In the genomic region with DNA sequence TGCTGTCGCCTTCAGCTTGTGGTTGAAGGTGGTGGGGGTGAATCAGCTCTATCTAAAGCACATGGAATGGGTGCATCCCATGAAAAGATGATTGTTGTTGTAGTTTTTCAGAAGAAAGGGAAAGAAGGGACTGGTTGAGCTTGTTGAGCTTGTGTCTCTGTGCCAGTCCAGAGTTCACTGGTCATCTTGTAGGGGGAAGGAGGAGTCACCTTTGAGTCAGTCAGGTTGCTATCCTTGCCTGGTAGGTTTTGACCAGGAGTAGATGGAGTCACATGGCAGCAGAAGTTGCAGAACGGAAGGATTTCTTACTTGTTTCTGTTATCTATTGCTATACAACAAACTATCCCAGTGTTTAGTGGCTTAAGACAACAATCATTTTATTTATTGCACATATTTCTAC, we compare ENCODE assay signal across 23 cellular contexts.
A peak's percentile ranks its signal among the peaks of the same experiment; 100 is the strongest.
DNase-seq lines count a peak whose midpoint lies in the region; ATAC-seq and TF ChIP-seq lines count a peak whose summit lies in the region.
"Had no signal": no experiment of that assay in that cellular context is flagged by ENCODE, and none has a peak within 500 bp of the region (broad histone marks: within the 10 kb centered on the region; RNA-seq: fewer than 3 reads in every experiment).

No MANE protein-coding gene starts in this region.

- H3K36me3 ChIP-seq in tibial artery, result no peaks in the 10 kb centered on the region
- H3K36me3 ChIP-seq: SJCRH30 had no signal

- no peak for ATAC-seq in central memory CD8-positive, alpha-beta T cell (replicated peaks; ENCODE audit: extremely low read depth, poor library complexity, severe bottlenecking)
- ATAC-seq in naive B cell (ENCODE audit: low read depth in 2 of 2), result no peak
- ATAC-seq: CD8-positive, alpha-beta T cell had no signal

- H3K36me3 Mint-ChIP-seq in central memory CD8-positive, alpha-beta T cell (ENCODE audit: insufficient read depth), result peaks cover 8% of the 10 kb centered on the region
- H3K36me3 Mint-ChIP-seq in naive B cell, result peaks cover 11 to 18% of the 10 kb centered on the region in 2 donors
- H3K36me3 Mint-ChIP-seq: CD8-positive, alpha-beta T cell had no signal

- peaks cover 41% of the 10 kb centered on the region for H3K4me1 Mint-ChIP-seq in central memory CD8-positive, alpha-beta T cell
- H3K4me1 Mint-ChIP-seq in naive B cell, result peaks cover 68 to 86% (median 84%) of the 10 kb centered on the region in 3 donors

- no peak overlapping the region for H3K4me3 Mint-ChIP-seq in central memory CD8-positive, alpha-beta T cell
- H3K4me3 Mint-ChIP-seq in naive B cell, result peak overlapping the region in 1 of 8 donors; percentile 57
- H3K4me3 Mint-ChIP-seq: CD8-positive, alpha-beta T cell; H9; HFFc6 had no signal

- H3K27ac ChIP-seq in tibial artery, result no peak overlapping the region
- H3K27ac ChIP-seq: 22Rv1, GM23248, SJCRH30 had no signal

- no peaks in the 10 kb centered on the region for H3K9me3 ChIP-seq in tibial artery
- H3K9me3 ChIP-seq: SJCRH30 had no signal

- H3K4me3 ChIP-seq in tibial artery, result no peak overlapping the region
- H3K4me3 ChIP-seq: GM23248, SJCRH30 had no signal

- peak overlapping the region; percentile 86 for H3K27ac Mint-ChIP-seq in central memory CD8-positive, alpha-beta T cell (ENCODE audit: low read depth)
- peak overlapping the region in 4 of 6 donors; percentile 30 to 93 (median 69) for H3K27ac Mint-ChIP-seq in naive B cell
- H3K27ac Mint-ChIP-seq: CD8-positive, alpha-beta T cell; H9; HFFc6 had no signal

- no peaks in the 10 kb centered on the region for H3K4me1 ChIP-seq in tibial artery
- H3K4me1 ChIP-seq: SJCRH30 had no signal

- no peaks in the 10 kb centered on the region for H3K9me3 Mint-ChIP-seq in central memory CD8-positive, alpha-beta T cell
- H3K9me3 Mint-ChIP-seq in naive B cell, result no peaks in the 10 kb centered on the region
- H3K9me3 Mint-ChIP-seq: CD8-positive, alpha-beta T cell; H9; HFFc6 had no signal

- H3K27me3 ChIP-seq in tibial artery, result peaks cover 0 to 3% of the 10 kb centered on the region in 2 donors
- H3K27me3 ChIP-seq: SJCRH30 had no signal

- no peak for TF ChIP-seq CTCF in tibial artery (IDR thresholded peaks at IDR 0.05)
- no peak for TF ChIP-seq CTCF in GM10266 (IDR thresholded peaks at IDR 0.05; ENCODE audit: control insufficient read depth, insufficient read depth, low read depth, missing control alignments)

- DNase-seq in SIG-M5 treated with dmso at 0.1 percent for 504 hours (lab: John Stamatoyannopoulos, UW; ENCODE audit: unreplicated experiment) (peak; percentile 6), SIG-M5 (lab: John Stamatoyannopoulos, UW) (no peak), naive B cell (no peak), tibial artery (no peak), GM10266 (ENCODE audit: extremely low spot score) (no peak), NCI-H1092 treated with DMSO at 0.1 percent for 48 hours (lab: John Stamatoyannopoulos, UW) (no peak), RPMI8226 (no peak)
- DNase-seq in central memory CD8-positive, alpha-beta T cell (ENCODE audit: low spot score in 2 of 2), result no peak
- DNase-seq: ACHN; C1 segment of cervical spinal cord; CD8-positive, alpha-beta T cell; DND-41; GM23248; H9; HFFc6; KG1; NCI-H1105; NCI-H146; NCI-H2029; NCI-H226; NCI-H524; SJCRH30 had no signal

- intact Hi-C loops in tibial artery (cut with DNase I; ENCODE audit: low total_unique reads), result no loop called here

- H3K27me3 Mint-ChIP-seq in central memory CD8-positive, alpha-beta T cell, result no peaks in the 10 kb centered on the region
- H3K27me3 Mint-ChIP-seq in naive B cell, result no peaks in the 10 kb centered on the region
